ENCODE assay signal across 27 cellular contexts in genomic region chr3:72113564-72113963, GRCh38.
"Had no signal": no experiment of that assay in that cellular context is flagged by ENCODE, and none has a peak within 500 bp of the region (broad histone marks: within the 10 kb centered on the region; RNA-seq: fewer than 3 reads in every experiment).

No MANE protein-coding gene starts in this region.

- H3K27ac ChIP-seq: neural progenitor cell, neutrophil, parathyroid adenoma, skin epidermis, suprapubic skin, thoracic aorta, vagina had no signal

- H3K4me1 ChIP-seq: neural progenitor cell, parathyroid adenoma, suprapubic skin, vagina had no signal

- H3K27ac Mint-ChIP-seq: mesothelial cell of epicardium; natural killer cell; nephron progenitor cell; stimulated activated naive CD8-positive, alpha-beta T cell treated with anti-CD3 and anti-CD28 coated beads, Interleukin-15, Interleukin-2, amounts not matched to agents 100 ng/mL and 50 ng/mL, for 24 hours; type B pancreatic cell had no signal

- H3K36me3 Mint-ChIP-seq: mesothelial cell of epicardium, naive B cell, natural killer cell, neural progenitor cell, type B pancreatic cell had no signal

- H3K4me3 ChIP-seq: lung, neural progenitor cell, skin epidermis, suprapubic skin, thoracic aorta, tibial artery, vagina had no signal

- DNase-seq: hypothalamus; islet precursor cell; mesendoderm; naive B cell; natural killer cell; nephron progenitor cell; occipital lobe; right cardiac atrium; stimulated activated CD4-positive, alpha-beta T cell treated with anti-CD3 and anti-CD28 coated beads, Interleukin-12 subunit alpha, Interleukin-12 subunit beta, amount 100 ng/mL, for 4 hours; stimulated activated CD4-positive, alpha-beta T cell treated with anti-CD3 and anti-CD28 coated beads, Interleukin-15, amount 100 ng/mL, for 24 hours; stimulated activated CD4-positive, alpha-beta T cell treated with anti-CD3 and anti-CD28 coated beads, Interleukin-2, amount 100 ng/mL, for 24 hours; stimulated activated CD4-positive, alpha-beta T cell treated with anti-CD3 and anti-CD28 coated beads, Interleukin-4, amount 100 ng/mL, for 1 hour; stimulated activated naive CD4-positive, alpha-beta T cell; tibial artery had no signal

- H3K9me3 Mint-ChIP-seq: mesothelial cell of epicardium; naive B cell; natural killer cell; nephron progenitor cell; neural progenitor cell; stimulated activated naive CD8-positive, alpha-beta T cell treated with anti-CD3 and anti-CD28 coated beads, Interleukin-15, Interleukin-2, amounts not matched to agents 100 ng/mL and 50 ng/mL, for 24 hours; type B pancreatic cell had no signal

- H3K4me1 Mint-ChIP-seq: mesothelial cell of epicardium, natural killer cell had no signal

- H3K9me3 ChIP-seq: neutrophil, suprapubic skin, thoracic aorta, tibial artery, vagina had no signal

- H3K4me3 Mint-ChIP-seq: mesothelial cell of epicardium; naive B cell; natural killer cell; nephron progenitor cell; neural progenitor cell; stimulated activated naive CD8-positive, alpha-beta T cell treated with anti-CD3 and anti-CD28 coated beads, Interleukin-15, Interleukin-2, amounts not matched to agents 100 ng/mL and 50 ng/mL, for 24 hours; type B pancreatic cell had no signal

- H3K27me3 ChIP-seq: neural progenitor cell, neutrophil, suprapubic skin, tibial artery, vagina had no signal

- H3K36me3 ChIP-seq: neural progenitor cell, neutrophil, suprapubic skin, thoracic aorta, tibial artery, vagina had no signal

- ATAC-seq: left lobe of liver, natural killer cell, right cardiac atrium, sciatic nerve had no signal
